ENCODE assay signal across 8 cellular contexts in the genomic region with DNA sequence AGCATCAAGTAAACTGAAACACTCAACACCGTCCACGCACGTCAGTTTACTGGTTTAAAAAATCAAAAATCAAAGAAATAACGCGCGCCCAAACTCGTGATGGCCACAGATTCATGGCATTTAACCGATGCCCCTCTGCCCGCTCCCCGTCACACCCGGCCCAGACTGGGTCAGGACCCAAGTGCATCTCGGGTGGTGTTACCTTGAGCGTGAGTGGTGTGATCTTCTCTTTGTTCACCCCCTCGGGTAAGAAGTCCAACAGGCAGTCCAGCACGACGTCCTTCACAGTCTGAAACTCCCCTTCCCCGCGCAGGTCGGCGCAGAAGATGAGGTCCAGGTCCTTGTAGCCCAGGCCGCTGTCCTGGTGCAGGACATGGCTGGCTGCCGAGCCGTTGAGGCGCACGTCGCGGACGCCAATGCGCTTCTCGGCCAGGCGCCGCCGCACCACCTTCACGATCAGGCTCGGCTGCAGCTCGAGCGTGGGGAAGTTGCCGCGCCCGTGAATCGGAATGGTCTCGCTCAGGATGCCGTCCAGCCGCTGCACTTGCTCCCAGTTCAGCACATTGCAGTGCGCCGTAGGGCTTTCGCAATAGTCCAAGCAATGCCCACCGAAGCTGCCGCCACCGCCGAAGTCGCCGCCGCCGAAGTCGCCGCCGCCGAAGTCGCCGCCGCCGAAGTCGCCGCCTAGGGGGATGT. TPM values are rescaled to one million over a fixed set of nuclear protein-coding genes. Genes with fewer than 3 reads are reported as not detected.
DNase-seq lines count a peak whose midpoint lies in the region; ATAC-seq and TF ChIP-seq lines count a peak whose summit lies in the region.

No MANE protein-coding gene starts in this region.

- H3K9me3 ChIP-seq in AG04450 (ENCODE audit: control insufficient read depth, insufficient read depth, low read length) (no peaks in the 10 kb centered on the region; the same call in 1 of the 2 replicates), HAP-1 (no peaks in the 10 kb centered on the region), T-helper 17 cell (ENCODE audit: control insufficient read depth, low read length, poor library complexity, severe bottlenecking) (no peaks in the 10 kb centered on the region)

- no peaks in the 10 kb centered on the region for H3K9me3 Mint-ChIP-seq in MCF 10A (ENCODE audit: unreplicated experiment)

- H3K4me1 Mint-ChIP-seq in T-helper 17 cell (peaks cover 22% of the 10 kb centered on the region), MCF 10A (ENCODE audit: insufficient read depth, unreplicated experiment) (peaks cover 18% of the 10 kb centered on the region)

- H3K27ac Mint-ChIP-seq in T-helper 17 cell (peak overlapping the region; percentile 85), MCF 10A (ENCODE audit: low read depth, unreplicated experiment) (peak overlapping the region; percentile 88)

- intact Hi-C loops in MCF 10A (cut with micrococcal nuclease), result loop anchor here (1.0 to 10.0 kb wide), 9 partner anchors 183 to 1619 kb away; no protein-coding TSS in a partner anchor

- H3K4me1 ChIP-seq in HAP-1, result no peaks in the 10 kb centered on the region; the same call in 1 of the 2 replicates

- DNase-seq in AG04450 (ENCODE audit: low read depth, low spot score) (no peak), HAP-1 (ENCODE audit: low spot score in 2 of 2) (peak in 1 of 2 experiments; percentile 33), T-helper 17 cell (peak in 2 of 3 donors; percentile 12), MCF 10A (ENCODE audit: unreplicated experiment) (peak; percentile 42), iPS-NIHi11 (ENCODE audit: low spot score) (peak; percentile 28)

- H3K4me3 ChIP-seq in AG04450 (ENCODE audit: low read depth, low read length), result peak overlapping the region; percentile 91
- peak overlapping the region; percentile 55 for H3K4me3 ChIP-seq in HAP-1
- peak overlapping the region; percentile 62 to 87 (median 75) for H3K4me3 ChIP-seq in skin epidermis

- in situ Hi-C loops in HAP-1 (cut with MboI; ENCODE audit: low sequenced_read_pairs), result no loop called here

- H3K36me3 ChIP-seq in HAP-1 (replicated peaks), result no peaks in the 10 kb centered on the region

- H3K36me3 Mint-ChIP-seq in T-helper 17 cell (ENCODE audit: low read depth), result peaks cover 3% of the 10 kb centered on the region
- H3K36me3 Mint-ChIP-seq in MCF 10A (ENCODE audit: insufficient read depth, unreplicated experiment), result peaks cover 28% of the 10 kb centered on the region

- CTCF ChIA-PET in AG04450 (lab: Charles Lee) (interaction anchor here (0.6 kb wide), 1 partner anchor 242 kb away, joined by 6 read pairs; no protein-coding TSS in a partner anchor), MCF 10A (lab: Yijun Ruan, JAX) (interaction anchor here (0.5 to 5.1 kb wide), 7 partner anchors 9 to 468 kb away, joined by 3 to 42 read pairs (median 3); no protein-coding TSS in a partner anchor)

- no peaks in the 10 kb centered on the region for H3K27me3 ChIP-seq in AG04450 (ENCODE audit: control insufficient read depth, insufficient read depth, low read length)
- peaks cover 3% of the 10 kb centered on the region for H3K27me3 ChIP-seq in HAP-1 (ENCODE audit: low read depth)

- POLR2A ChIA-PET in AG04450 (lab: Yijun Ruan, JAX), result interaction anchor here (1.0 to 1.8 kb wide), 4 partner anchors 15 to 1537 kb away, joined by 3 to 7 read pairs (median 4); no protein-coding TSS in a partner anchor
- POLR2A ChIA-PET in MCF 10A (lab: Yijun Ruan, JAX), result interaction anchor here (0.6 to 4.3 kb wide), 20 partner anchors 8 to 1569 kb away, joined by 3 to 54 read pairs (median 6); no protein-coding TSS in a partner anchor

- H3K4me3 Mint-ChIP-seq in T-helper 17 cell (peak overlapping the region; percentile 95), MCF 10A (ENCODE audit: unreplicated experiment) (peak overlapping the region; percentile 98)

- peak overlapping the region; percentile 95 for H3K27ac ChIP-seq in AG04450 (ENCODE audit: low read depth, low read length)
- peak overlapping the region in 20 of 21 experiments; percentile 80 to 97 (median 90) for H3K27ac ChIP-seq in skin epidermis

- ATAC-seq in T-helper 17 cell (no peak), GM18858 (IDR thresholded peaks at IDR 0.05; ENCODE audit: unreplicated experiment) (no peak), HG02870 (IDR thresholded peaks at IDR 0.05; ENCODE audit: unreplicated experiment) (no peak)

- TF ChIP-seq CTCF in AG04450 (IDR thresholded peaks at IDR 0.05; ENCODE audit: low read depth, low read length) (no peak), MCF 10A (IDR thresholded peaks at IDR 0.05; ENCODE audit: unreplicated experiment) (no peak)

- H3K27me3 Mint-ChIP-seq in T-helper 17 cell (peaks cover 19% of the 10 kb centered on the region), MCF 10A (ENCODE audit: insufficient read depth, unreplicated experiment) (no peaks in the 10 kb centered on the region)

- BruUV-seq in MCF 10A (replicated peaks; lab: Mats Ljungman, UMichigan), result no TSS peak

RNA-seq across cellular contexts. Expression of a gene that starts 0.9 kb away (rescaled TPM):
- 10.0 and 14.0 TPM in 2 replicates for polyA plus RNA-seq in AG04450 (2011; rRNA removed)
- polyA minus RNA-seq in AG04450 (2011; rRNA and poly(A)+ RNA removed), result 8.3 and 12.8 TPM in 2 replicates
- total RNA-seq in T-helper 17 cell, result 1 to 10 TPM; 5.8 to 6.2 TPM
- 2.5 and 3.9 TPM in 2 replicates for total RNA-seq in MCF 10A (2022)
